14 cellular contexts compared by ENCODE assay signal in genomic region chr2:71126957-71127356, GRCh38. TPM values are rescaled to one million over a fixed set of nuclear protein-coding genes. Genes with fewer than 3 reads are reported as not detected.
DNase-seq lines count a peak whose midpoint lies in the region; ATAC-seq and TF ChIP-seq lines count a peak whose summit lies in the region.
"Had no signal": no experiment of that assay in that cellular context is flagged by ENCODE, and none has a peak within 500 bp of the region (broad histone marks: within the 10 kb centered on the region; RNA-seq: fewer than 3 reads in every experiment).

No MANE protein-coding gene starts in this region.

- TF ChIP-seq CTCF in Loucy (conservative IDR thresholded peaks at IDR 0.05; ENCODE audit: low read length) (no peak), PC-3 (conservative IDR thresholded peaks at IDR 0.05; ENCODE audit: low read depth, low read length) (no peak), nephron (IDR thresholded peaks at IDR 0.05; ENCODE audit: unreplicated experiment in 3 of 3) (no peak)

- H3K9ac ChIP-seq in Loucy (ENCODE audit: low read depth, low read length, poor library complexity, severe bottlenecking) (no peak overlapping the region), PC-3 (ENCODE audit: low read length) (no peak overlapping the region)
- H3K9ac ChIP-seq: GM23248 had no signal

- peak overlapping the region; percentile 93 for H3K4me2 ChIP-seq in Loucy (ENCODE audit: low read depth, low read length, poor library complexity, severe bottlenecking)
- H3K4me2 ChIP-seq in PC-3 (ENCODE audit: low read length) = peak overlapping the region; percentile 90

- BruUV-seq in PC-3 (replicated peaks; lab: Mats Ljungman, UMichigan) = no TSS peak

- DNase-seq in PC-3 (no peak), ureter (ENCODE audit: low spot score) (no peak), caudate nucleus (lab: John Stamatoyannopoulos, UW) (no peak), inferior parietal cortex (ENCODE audit: extremely low spot score) (no peak)
- DNase-seq: ACHN; Caco-2; CD4-positive, alpha-beta T cell; GM23248 had no signal

- H3K79me2 ChIP-seq in Loucy (ENCODE audit: insufficient read depth, low read length) (peaks cover 48% of the 10 kb centered on the region), PC-3 (ENCODE audit: low read length) (peaks cover 51% of the 10 kb centered on the region)

- H2AFZ ChIP-seq in Loucy (ENCODE audit: low read length) = no peak overlapping the region
- H2AFZ ChIP-seq in PC-3 (ENCODE audit: low read length) = no peak overlapping the region
- H2AFZ ChIP-seq: GM23248 had no signal

- H3F3A ChIP-seq in Loucy (ENCODE audit: low read depth) (no peaks in the 10 kb centered on the region), PC-3 (ENCODE audit: low read length, unreplicated experiment) (peaks cover 8% of the 10 kb centered on the region)

- CTCF ChIA-PET in PC-3 (lab: Charles Lee) = no interaction called here

- no peak overlapping the region for H3K27ac ChIP-seq in PC-3 (ENCODE audit: low read length)
- no peak overlapping the region for H3K27ac ChIP-seq in caudate nucleus (ENCODE audit: low read depth, low read length)
- H3K27ac ChIP-seq: C4-2B, GM23248 had no signal

- H3K4me1 ChIP-seq in Loucy (ENCODE audit: insufficient read depth, low read length, poor library complexity, severe bottlenecking) (peaks cover 30% of the 10 kb centered on the region), PC-3 (ENCODE audit: insufficient read depth, low read length) (peaks cover 19% of the 10 kb centered on the region)

- H3K27ac Mint-ChIP-seq in nephron = no peak overlapping the region
- H3K27ac Mint-ChIP-seq: CD4-positive, alpha-beta T cell; IgD-negative memory B cell had no signal

- H3K4me1 Mint-ChIP-seq in nephron = peaks cover 16% of the 10 kb centered on the region

- peaks cover 5% of the 10 kb centered on the region for H4K20me1 ChIP-seq in Loucy (ENCODE audit: insufficient read depth, low read length, poor library complexity, severe bottlenecking)
- peaks cover 8% of the 10 kb centered on the region; the same call in 1 of the 2 replicates for H4K20me1 ChIP-seq in PC-3 (ENCODE audit: low read length)

- H3K9me3 Mint-ChIP-seq in nephron = no peaks in the 10 kb centered on the region
- H3K9me3 Mint-ChIP-seq: CD4-positive, alpha-beta T cell; IgD-negative memory B cell had no signal

- POLR2A ChIA-PET in PC-3 (lab: Charles Lee; ENCODE audit: unreplicated experiment) = no interaction called here

- H3K9me3 ChIP-seq in Loucy (ENCODE audit: insufficient read depth, low read depth, low read length) = no peaks in the 10 kb centered on the region
- H3K9me3 ChIP-seq in PC-3 (ENCODE audit: low read length) = no peaks in the 10 kb centered on the region
- H3K9me3 ChIP-seq: HAP-1 had no signal

- peak overlapping the region in 2 of 3 experiments; percentile 30 to 41 for H3K4me3 Mint-ChIP-seq in nephron
- H3K4me3 Mint-ChIP-seq: CD4-positive, alpha-beta T cell had no signal

- peak overlapping the region; percentile 99 for H3K4me3 ChIP-seq in Loucy (ENCODE audit: low read length, poor library complexity, severe bottlenecking)
- no peak overlapping the region for H3K4me3 ChIP-seq in PC-3 (ENCODE audit: low read length)
- H3K4me3 ChIP-seq: GM23248, HAP-1 had no signal

- intact Hi-C loops in PC-3 (cut with micrococcal nuclease) = no loop called here

- H3K36me3 ChIP-seq in Loucy (ENCODE audit: insufficient read depth, low read length) (peaks cover 4% of the 10 kb centered on the region; the same call in 1 of the 2 replicates), PC-3 (ENCODE audit: low read depth, low read length) (peaks cover 6% of the 10 kb centered on the region; the same call in 1 of the 2 replicates)

- H3K9me2 ChIP-seq in Loucy (replicated peaks; ENCODE audit: low read depth, low read length) = no peaks in the 10 kb centered on the region
- H3K9me2 ChIP-seq in PC-3 (replicated peaks; ENCODE audit: low read length) = no peaks in the 10 kb centered on the region

- no peaks in the 10 kb centered on the region for H3K27me3 ChIP-seq in Loucy (ENCODE audit: insufficient read depth, low read length, poor library complexity, severe bottlenecking)
- H3K27me3 ChIP-seq in PC-3 (ENCODE audit: low read length) = no peaks in the 10 kb centered on the region

- H3K36me3 Mint-ChIP-seq in nephron (ENCODE audit: low read depth) = peaks cover 21% of the 10 kb centered on the region
- H3K36me3 Mint-ChIP-seq: IgD-negative memory B cell had no signal

- no peaks in the 10 kb centered on the region for H3K27me3 Mint-ChIP-seq in nephron (ENCODE audit: low read depth)
- H3K27me3 Mint-ChIP-seq: CD4-positive, alpha-beta T cell; IgD-negative memory B cell had no signal

- ATAC-seq in PC-3 = no peak
- no peak for ATAC-seq in HG03565 (IDR thresholded peaks at IDR 0.05; ENCODE audit: unreplicated experiment)

RNA-seq across cellular contexts. Expression of gene MCEE, which starts 3.1 kb away (rescaled TPM):
- total RNA-seq in PC-3 (2014; rRNA removed) (10.9 and 15.3 TPM in 2 replicates), ureter (26.3 TPM)

RNA-seq across cellular contexts. Expression of gene MPHOSPH10, which starts 3.5 kb away (rescaled TPM):
- total RNA-seq in PC-3 (2014; rRNA removed) = 26.4 and 28.0 TPM in 2 replicates
- 54.0 TPM for total RNA-seq in ureter

RNA-seq across cellular contexts. Expression of gene NAGK, which starts 58.5 kb away (rescaled TPM):
- 55.5 and 70.5 TPM in 2 replicates for total RNA-seq in PC-3 (2014; rRNA removed)
- 166 TPM for total RNA-seq in ureter
